19 cellular contexts compared by ENCODE assay signal in genomic region chr5:57532513-57533497, GRCh38. TPM values are rescaled to one million over a fixed set of nuclear protein-coding genes. Genes with fewer than 3 reads are reported as not detected.
A peak's percentile ranks its signal among the peaks of the same experiment; 100 is the strongest.
DNase-seq lines count a peak whose midpoint lies in the region; ATAC-seq, FAIRE-seq and TF ChIP-seq lines count a peak whose summit lies in the region.
"Had no signal": no experiment of that assay in that cellular context is flagged by ENCODE, and none has a peak within 500 bp of the region (broad histone marks: within the 10 kb centered on the region; RNA-seq: fewer than 3 reads in every experiment).

No MANE protein-coding gene starts in this region.

- no peak for TF ChIP-seq POLR2A in H54 (IDR thresholded peaks at IDR 0.05; ENCODE audit: low read depth, low read length)

- no peaks in the 10 kb centered on the region for H3K79me2 ChIP-seq in osteoblast (ENCODE audit: insufficient read depth, low read length)

- H3K27ac ChIP-seq in SJCRH30 (no peak overlapping the region), osteoblast (ENCODE audit: low read depth, low read length) (peak overlapping the region; percentile 66)
- H3K27ac ChIP-seq: C4-2B, uterus had no signal

- DNase-seq in H54 (ENCODE audit: insufficient read length, low spot score) (peak; percentile 11), SJCRH30 (peak; percentile 28 to 50), fibroblast of mammary gland (ENCODE audit: low read depth) (peak; percentile 49), osteoblast (ENCODE audit: insufficient read length, low spot score, missing footprints) (no peak), superior temporal gyrus (ENCODE audit: extremely low spot score) (no peak), SIG-M5 (lab: John Stamatoyannopoulos, UW) (no peak)
- no peak for DNase-seq in stimulated activated naive CD8-positive, alpha-beta T cell treated with anti-CD3 and anti-CD28 coated beads, Interleukin-15, amount 100 ng/mL, for 72 hours
- DNase-seq: activated CD4-positive, alpha-beta T cell treated with anti-CD3 and anti-CD28 coated beads, Interleukin-2, amount 50 U/mL, for 1 hour; anterior cingulate cortex; KBM-7; left cardiac atrium; NCI-H146; NCI-H446 treated with DMSO at 0.1 percent for 48 hours; stimulated activated CD4-positive, alpha-beta T cell treated with anti-CD3 and anti-CD28 coated beads, Interleukin-4, amount 100 ng/mL, for 1 hour; T-helper 17 cell; uterus had no signal

- H3K4me1 ChIP-seq in SJCRH30 (peaks cover 11% of the 10 kb centered on the region), osteoblast (ENCODE audit: insufficient read depth, low read length) (peaks cover 16% of the 10 kb centered on the region)
- H3K4me1 ChIP-seq: uterus had no signal

- TF ChIP-seq CTCF in fibroblast of mammary gland (conservative IDR thresholded peaks at IDR 0.05; ENCODE audit: control insufficient read depth, insufficient read depth, low read depth, low read length), result no peak
- no peak for TF ChIP-seq CTCF in osteoblast (IDR thresholded peaks at IDR 0.05; ENCODE audit: extremely low read depth, low read depth, low read length)

- H2AFZ ChIP-seq in osteoblast (ENCODE audit: low read length), result peak overlapping the region; percentile 41

- H3K36me3 ChIP-seq in SJCRH30 (no peaks in the 10 kb centered on the region), osteoblast (ENCODE audit: insufficient read depth, low read length) (no peaks in the 10 kb centered on the region)
- H3K36me3 ChIP-seq: uterus had no signal

- H3K4me3 Mint-ChIP-seq in stimulated activated naive CD8-positive, alpha-beta T cell treated with anti-CD3 and anti-CD28 coated beads, Interleukin-15, amount 100 ng/mL, for 72 hours, result no peak overlapping the region
- H3K4me3 Mint-ChIP-seq: T-helper 17 cell had no signal

- ATAC-seq in stimulated activated naive CD8-positive, alpha-beta T cell treated with anti-CD3 and anti-CD28 coated beads, Interleukin-15, amount 100 ng/mL, for 72 hours, result no peak
- no peak for ATAC-seq in GM21737 (IDR thresholded peaks at IDR 0.05; ENCODE audit: unreplicated experiment)
- ATAC-seq: left cardiac atrium, T-helper 17 cell had no signal

- H3K4me1 Mint-ChIP-seq in stimulated activated naive CD8-positive, alpha-beta T cell treated with anti-CD3 and anti-CD28 coated beads, Interleukin-15, amount 100 ng/mL, for 72 hours, result no peaks in the 10 kb centered on the region
- H3K4me1 Mint-ChIP-seq: T-helper 17 cell had no signal

- peak overlapping the region in 1 of 2 donors; percentile 42 for H3K27ac Mint-ChIP-seq in stimulated activated naive CD8-positive, alpha-beta T cell treated with anti-CD3 and anti-CD28 coated beads, Interleukin-15, amount 100 ng/mL, for 72 hours
- H3K27ac Mint-ChIP-seq: T-helper 17 cell had no signal

- no peaks in the 10 kb centered on the region for H3K9me3 ChIP-seq in SJCRH30 (replicated peaks)
- H3K9me3 ChIP-seq in osteoblast (ENCODE audit: low read depth, low read length), result no peaks in the 10 kb centered on the region
- H3K9me3 ChIP-seq: uterus had no signal

- H3K4me3 ChIP-seq in SJCRH30 (no peak overlapping the region), fibroblast of mammary gland (ENCODE audit: control insufficient read depth, low read depth, low read length) (no peak overlapping the region), osteoblast (ENCODE audit: insufficient read depth, low read length) (no peak overlapping the region)
- H3K4me3 ChIP-seq: uterus had no signal

- H4K20me1 ChIP-seq in osteoblast (ENCODE audit: insufficient read depth, low read length), result no peaks in the 10 kb centered on the region

- peak; percentile 90 for FAIRE-seq in H54 (lab: Jason Lieb, UNC)

- H3K9me3 Mint-ChIP-seq in stimulated activated naive CD8-positive, alpha-beta T cell treated with anti-CD3 and anti-CD28 coated beads, Interleukin-15, amount 100 ng/mL, for 72 hours, result peaks cover 0 to 8% of the 10 kb centered on the region in 2 donors

- peak overlapping the region; percentile 31 for H3K4me2 ChIP-seq in osteoblast (ENCODE audit: insufficient read depth, low read length)

- no peaks in the 10 kb centered on the region for H3K27me3 Mint-ChIP-seq in stimulated activated naive CD8-positive, alpha-beta T cell treated with anti-CD3 and anti-CD28 coated beads, Interleukin-15, amount 100 ng/mL, for 72 hours

- H3K27me3 ChIP-seq in SJCRH30 (no peaks in the 10 kb centered on the region), osteoblast (ENCODE audit: insufficient read depth, low read length) (no peaks in the 10 kb centered on the region)
- H3K27me3 ChIP-seq: uterus had no signal

RNA-seq across cellular contexts. Expression of gene ACTBL2, which starts 50.2 kb away (rescaled TPM):
- 0.05 TPM in 1 of 2 replicates, not detected in the other for total RNA-seq in SJCRH30 (2014; rRNA removed; shearing (Covaris generic))
- not detected in 2 replicates for total RNA-seq in osteoblast
- total RNA-seq: dermis microvascular lymphatic vessel endothelial cell, left cardiac atrium, T-helper 17 cell, uterus had no signal

Comparison
In these comparisons a context has a peak if more than half of its experiments do, and no peak if none do; other contexts are left out.
1. DNase-seq: peak in H54 (single experiment), SJCRH30 (2 of 2) and fibroblast of mammary gland (single experiment); none in osteoblast (single experiment), superior temporal gyrus (single experiment), SIG-M5 (single experiment) and stimulated activated naive CD8-positive, alpha-beta T cell treated with anti-CD3 and anti-CD28 coated beads, Interleukin-15, amount 100 ng/mL, for 72 hours (0 of 2).